1 cellular context compared by ENCODE assay signal in the genomic region with DNA sequence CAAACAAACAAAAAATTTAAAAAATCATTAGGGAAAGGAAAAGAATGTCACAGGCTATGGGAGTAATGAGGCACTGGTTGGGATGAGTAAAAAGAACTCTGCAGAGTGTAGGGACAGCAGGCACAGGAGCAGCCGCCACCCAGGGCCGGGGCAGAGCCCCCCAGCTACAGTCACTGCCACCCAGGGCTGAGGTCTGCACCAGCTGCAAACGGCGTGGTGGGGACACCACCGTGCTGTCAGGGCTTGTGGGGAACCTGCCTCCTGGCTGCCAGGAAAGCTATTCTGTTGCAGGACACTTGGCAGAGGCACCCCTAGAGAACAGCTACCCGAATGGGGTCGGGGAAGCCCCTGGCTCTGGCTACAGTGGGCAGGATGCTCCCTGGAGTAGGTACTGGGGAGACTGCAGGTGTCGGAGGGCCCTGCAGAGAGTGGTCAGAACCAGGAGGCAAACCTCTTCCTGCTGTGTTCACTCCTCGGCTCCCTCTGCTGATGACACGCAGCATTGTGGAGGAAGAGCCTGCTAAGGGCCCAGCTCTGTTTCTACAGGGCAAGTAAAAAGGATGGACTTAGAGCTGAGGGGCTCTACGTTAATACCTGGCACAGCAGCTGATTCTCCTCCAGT.
TF ChIP-seq lines count a peak whose summit lies in the region.

No MANE protein-coding gene starts in this region.

TF ChIP-seq in GM23338, 12 proteins besides CTCF, POLR2A, EP300 and RAD21 (continued from another document):
- TF ChIP-seq, protein P1, sequence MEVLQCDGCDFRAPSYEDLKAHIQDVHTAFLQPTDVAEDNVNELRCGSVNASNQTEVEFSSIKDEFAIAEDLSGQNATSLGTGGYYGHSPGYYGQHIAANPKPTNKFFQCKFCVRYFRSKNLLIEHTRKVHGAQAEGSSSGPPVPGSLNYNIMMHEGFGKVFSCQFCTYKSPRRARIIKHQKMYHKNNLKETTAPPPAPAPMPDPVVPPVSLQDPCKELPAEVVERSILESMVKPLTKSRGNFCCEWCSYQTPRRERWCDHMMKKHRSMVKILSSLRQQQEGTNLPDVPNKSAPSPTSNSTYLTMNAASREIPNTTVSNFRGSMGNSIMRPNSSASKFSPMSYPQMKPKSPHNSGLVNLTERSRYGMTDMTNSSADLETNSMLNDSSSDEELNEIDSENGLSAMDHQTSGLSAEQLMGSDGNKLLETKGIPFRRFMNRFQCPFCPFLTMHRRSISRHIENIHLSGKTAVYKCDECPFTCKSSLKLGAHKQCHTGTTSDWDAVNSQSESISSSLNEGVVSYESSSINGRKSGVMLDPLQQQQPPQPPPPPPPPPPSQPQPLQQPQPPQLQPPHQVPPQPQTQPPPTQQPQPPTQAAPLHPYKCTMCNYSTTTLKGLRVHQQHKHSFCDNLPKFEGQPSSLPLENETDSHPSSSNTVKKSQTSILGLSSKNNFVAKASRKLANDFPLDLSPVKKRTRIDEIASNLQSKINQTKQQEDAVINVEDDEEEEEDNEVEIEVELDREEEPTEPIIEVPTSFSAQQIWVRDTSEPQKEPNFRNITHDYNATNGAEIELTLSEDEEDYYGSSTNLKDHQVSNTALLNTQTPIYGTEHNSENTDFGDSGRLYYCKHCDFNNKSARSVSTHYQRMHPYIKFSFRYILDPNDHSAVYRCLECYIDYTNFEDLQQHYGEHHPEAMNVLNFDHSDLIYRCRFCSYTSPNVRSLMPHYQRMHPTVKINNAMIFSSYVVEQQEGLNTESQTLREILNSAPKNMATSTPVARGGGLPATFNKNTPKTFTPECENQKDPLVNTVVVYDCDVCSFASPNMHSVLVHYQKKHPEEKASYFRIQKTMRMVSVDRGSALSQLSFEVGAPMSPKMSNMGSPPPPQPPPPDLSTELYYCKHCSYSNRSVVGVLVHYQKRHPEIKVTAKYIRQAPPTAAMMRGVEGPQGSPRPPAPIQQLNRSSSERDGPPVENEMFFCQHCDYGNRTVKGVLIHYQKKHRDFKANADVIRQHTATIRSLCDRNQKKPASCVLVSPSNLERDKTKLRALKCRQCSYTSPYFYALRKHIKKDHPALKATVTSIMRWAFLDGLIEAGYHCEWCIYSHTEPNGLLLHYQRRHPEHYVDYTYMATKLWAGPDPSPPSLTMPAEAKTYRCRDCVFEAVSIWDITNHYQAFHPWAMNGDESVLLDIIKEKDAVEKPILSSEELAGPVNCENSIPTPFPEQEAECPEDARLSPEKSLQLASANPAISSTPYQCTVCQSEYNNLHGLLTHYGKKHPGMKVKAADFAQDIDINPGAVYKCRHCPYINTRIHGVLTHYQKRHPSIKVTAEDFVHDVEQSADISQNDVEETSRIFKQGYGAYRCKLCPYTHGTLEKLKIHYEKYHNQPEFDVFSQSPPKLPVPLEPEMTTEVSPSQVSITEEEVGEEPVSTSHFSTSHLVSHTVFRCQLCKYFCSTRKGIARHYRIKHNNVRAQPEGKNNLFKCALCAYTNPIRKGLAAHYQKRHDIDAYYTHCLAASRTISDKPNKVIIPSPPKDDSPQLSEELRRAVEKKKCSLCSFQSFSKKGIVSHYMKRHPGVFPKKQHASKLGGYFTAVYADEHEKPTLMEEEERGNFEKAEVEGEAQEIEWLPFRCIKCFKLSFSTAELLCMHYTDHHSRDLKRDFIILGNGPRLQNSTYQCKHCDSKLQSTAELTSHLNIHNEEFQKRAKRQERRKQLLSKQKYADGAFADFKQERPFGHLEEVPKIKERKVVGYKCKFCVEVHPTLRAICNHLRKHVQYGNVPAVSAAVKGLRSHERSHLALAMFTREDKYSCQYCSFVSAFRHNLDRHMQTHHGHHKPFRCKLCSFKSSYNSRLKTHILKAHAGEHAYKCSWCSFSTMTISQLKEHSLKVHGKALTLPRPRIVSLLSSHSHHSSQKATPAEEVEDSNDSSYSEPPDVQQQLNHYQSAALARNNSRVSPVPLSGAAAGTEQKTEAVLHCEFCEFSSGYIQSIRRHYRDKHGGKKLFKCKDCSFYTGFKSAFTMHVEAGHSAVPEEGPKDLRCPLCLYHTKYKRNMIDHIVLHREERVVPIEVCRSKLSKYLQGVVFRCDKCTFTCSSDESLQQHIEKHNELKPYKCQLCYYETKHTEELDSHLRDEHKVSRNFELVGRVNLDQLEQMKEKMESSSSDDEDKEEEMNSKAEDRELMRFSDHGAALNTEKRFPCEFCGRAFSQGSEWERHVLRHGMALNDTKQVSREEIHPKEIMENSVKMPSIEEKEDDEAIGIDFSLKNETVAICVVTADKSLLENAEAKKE (CRISPR knock-in tag; IDR thresholded peaks at IDR 0.05): no peak
- no peak for TF ChIP-seq EZH2 (IDR thresholded peaks at IDR 0.05; ENCODE audit: low read depth, unreplicated experiment)
- TF ChIP-seq POLR2AphosphoS5 (IDR thresholded peaks at IDR 0.05; ENCODE audit: low read depth): no peak
- no peak for TF ChIP-seq ZNF331 (CRISPR knock-in tag; IDR thresholded peaks at IDR 0.05; ENCODE audit: low read depth)
